ENCODE assay signal across 9 cellular contexts in genomic region chrX:130857207-130857606, GRCh38. TPM values are rescaled to one million over a fixed set of nuclear protein-coding genes. Genes with fewer than 3 reads are reported as not detected.
DNase-seq lines count a peak whose midpoint lies in the region; ATAC-seq and TF ChIP-seq lines count a peak whose summit lies in the region.
"Had no signal": no experiment of that assay in that cellular context is flagged by ENCODE, and none has a peak within 500 bp of the region (broad histone marks: within the 10 kb centered on the region; RNA-seq: fewer than 3 reads in every experiment).

No MANE protein-coding gene starts in this region.

- peak; percentile 97 to 98 for ATAC-seq in activated T-cell treated with anti-CD3 and anti-CD28 coated beads, Interleukin-2, amount 50 U/mL, for 72 hours (replicated peaks in 1 of 2)
- ATAC-seq in GM21447 (IDR thresholded peaks at IDR 0.05; ENCODE audit: unreplicated experiment), result peak; percentile 94
- ATAC-seq in HG03060 (IDR thresholded peaks at IDR 0.05; ENCODE audit: low read depth, unreplicated experiment), result peak; percentile 92
- ATAC-seq in stimulated activated effector memory CD8-positive, alpha-beta T cell treated with anti-CD3 and anti-CD28 coated beads, Interleukin-12 subunit alpha, Interleukin-12 subunit beta, amount 100 ng/mL, for 72 hours, result peak; percentile 89

- H3K27ac ChIP-seq in RWPE1, result no peak overlapping the region

- H3K27me3 Mint-ChIP-seq in activated T-cell treated with anti-CD3 and anti-CD28 coated beads, Interleukin-2, amount 50 U/mL, for 72 hours (ENCODE audit: low read depth), result peaks cover 7% of the 10 kb centered on the region
- H3K27me3 Mint-ChIP-seq in T-helper 2 cell treated with Interferon-gamma antibody and Interleukin-4, amounts not matched to agents 5 μg/mL and 100 μg/mL, for 36 hours (ENCODE audit: low read depth), result no peaks in the 10 kb centered on the region

- DNase-seq in activated T-cell treated with anti-CD3 and anti-CD28 coated beads, Interleukin-2, amount 50 U/mL, for 72 hours, result peak in 1 of 2 donors; percentile 19
- no peak for DNase-seq in activated T-cell treated with anti-CD3 and anti-CD28 coated beads, Interleukin-2, amount 50 U/mL, for 48 hours
- no peak for DNase-seq in stimulated activated effector memory CD8-positive, alpha-beta T cell treated with anti-CD3 and anti-CD28 coated beads, Interleukin-12 subunit alpha, Interleukin-12 subunit beta, amount 100 ng/mL, for 72 hours (ENCODE audit: low spot score in 2 of 2)
- DNase-seq in RWPE1 (ENCODE audit: low spot score) (no peak), DMS114 treated with DMSO at 0.1 percent for 48 hours (lab: John Stamatoyannopoulos, UW; ENCODE audit: unreplicated experiment) (no peak)
- DNase-seq in T-helper 2 cell treated with Interferon-gamma antibody and Interleukin-4, amounts not matched to agents 5 μg/mL and 100 μg/mL, for 36 hours (ENCODE audit: low spot score), result no peak
- DNase-seq: HFFc6 had no signal

- H3K9me3 Mint-ChIP-seq in activated T-cell treated with anti-CD3 and anti-CD28 coated beads, Interleukin-2, amount 50 U/mL, for 72 hours, result peaks cover 1 to 2% of the 10 kb centered on the region in 2 donors
- no peaks in the 10 kb centered on the region for H3K9me3 Mint-ChIP-seq in stimulated activated effector memory CD8-positive, alpha-beta T cell treated with anti-CD3 and anti-CD28 coated beads, Interleukin-12 subunit alpha, Interleukin-12 subunit beta, amount 100 ng/mL, for 72 hours
- H3K9me3 Mint-ChIP-seq in T-helper 2 cell treated with Interferon-gamma antibody and Interleukin-4, amounts not matched to agents 5 μg/mL and 100 μg/mL, for 36 hours, result peaks cover 4% of the 10 kb centered on the region
- H3K9me3 Mint-ChIP-seq: HFFc6 had no signal

- H3K36me3 Mint-ChIP-seq in activated T-cell treated with anti-CD3 and anti-CD28 coated beads, Interleukin-2, amount 50 U/mL, for 72 hours (ENCODE audit: insufficient read depth in 2 of 2), result peaks cover 0 to 1% of the 10 kb centered on the region in 2 donors
- H3K36me3 Mint-ChIP-seq in stimulated activated effector memory CD8-positive, alpha-beta T cell treated with anti-CD3 and anti-CD28 coated beads, Interleukin-12 subunit alpha, Interleukin-12 subunit beta, amount 100 ng/mL, for 72 hours, result peaks cover 6% of the 10 kb centered on the region
- peaks cover 2% of the 10 kb centered on the region for H3K36me3 Mint-ChIP-seq in T-helper 2 cell treated with Interferon-gamma antibody and Interleukin-4, amounts not matched to agents 5 μg/mL and 100 μg/mL, for 36 hours (ENCODE audit: low read depth)

- TF ChIP-seq CTCF in RWPE1 (conservative IDR thresholded peaks at IDR 0.05; ENCODE audit: low read depth), result no peak

- CTCF ChIA-PET in RWPE1 (lab: Yijun Ruan, JAX), result no interaction called here

- peak overlapping the region; percentile 7 to 49 for H3K4me3 Mint-ChIP-seq in activated T-cell treated with anti-CD3 and anti-CD28 coated beads, Interleukin-2, amount 50 U/mL, for 72 hours
- no peak overlapping the region for H3K4me3 Mint-ChIP-seq in stimulated activated effector memory CD8-positive, alpha-beta T cell treated with anti-CD3 and anti-CD28 coated beads, Interleukin-12 subunit alpha, Interleukin-12 subunit beta, amount 100 ng/mL, for 72 hours
- no peak overlapping the region for H3K4me3 Mint-ChIP-seq in T-helper 2 cell treated with Interferon-gamma antibody and Interleukin-4, amounts not matched to agents 5 μg/mL and 100 μg/mL, for 36 hours
- H3K4me3 Mint-ChIP-seq: HFFc6 had no signal

- POLR2A ChIA-PET in RWPE1 (lab: Yijun Ruan, JAX; ENCODE audit: low non-redundant PET), result no interaction called here

- peaks cover 10% of the 10 kb centered on the region for H3K4me1 Mint-ChIP-seq in activated T-cell treated with anti-CD3 and anti-CD28 coated beads, Interleukin-2, amount 50 U/mL, for 72 hours (ENCODE audit: low read depth)
- H3K4me1 Mint-ChIP-seq in stimulated activated effector memory CD8-positive, alpha-beta T cell treated with anti-CD3 and anti-CD28 coated beads, Interleukin-12 subunit alpha, Interleukin-12 subunit beta, amount 100 ng/mL, for 72 hours, result peaks cover 8% of the 10 kb centered on the region
- H3K4me1 Mint-ChIP-seq in T-helper 2 cell treated with Interferon-gamma antibody and Interleukin-4, amounts not matched to agents 5 μg/mL and 100 μg/mL, for 36 hours (ENCODE audit: low read depth), result peaks cover 7% of the 10 kb centered on the region

- H3K27ac Mint-ChIP-seq in activated T-cell treated with anti-CD3 and anti-CD28 coated beads, Interleukin-2, amount 50 U/mL, for 72 hours, result no peak overlapping the region
- no peak overlapping the region for H3K27ac Mint-ChIP-seq in stimulated activated effector memory CD8-positive, alpha-beta T cell treated with anti-CD3 and anti-CD28 coated beads, Interleukin-12 subunit alpha, Interleukin-12 subunit beta, amount 100 ng/mL, for 72 hours
- no peak overlapping the region for H3K27ac Mint-ChIP-seq in T-helper 2 cell treated with Interferon-gamma antibody and Interleukin-4, amounts not matched to agents 5 μg/mL and 100 μg/mL, for 36 hours
- H3K27ac Mint-ChIP-seq: HFFc6 had no signal

RNA-seq across cellular contexts. Expression of gene ENOX2, which starts 45.8 kb away (rescaled TPM):
- total RNA-seq in activated T-cell treated with anti-CD3 and anti-CD28 coated beads, Interleukin-2, amount 50 U/mL, for 72 hours, result 10 to 100 TPM; 16.3 to 20.5 TPM

Comparison
In these comparisons a context has a peak if more than half of its experiments do, and no peak if none do; other contexts are left out.
1. H3K4me3 Mint-ChIP-seq: peak in activated T-cell treated with anti-CD3 and anti-CD28 coated beads, Interleukin-2, amount 50 U/mL, for 72 hours (2 of 2); none in stimulated activated effector memory CD8-positive, alpha-beta T cell treated with anti-CD3 and anti-CD28 coated beads, Interleukin-12 subunit alpha, Interleukin-12 subunit beta, amount 100 ng/mL, for 72 hours (single experiment) and T-helper 2 cell treated with Interferon-gamma antibody and Interleukin-4, amounts not matched to agents 5 μg/mL and 100 μg/mL, for 36 hours (single experiment).
2. Peak in every context shown above with its lines, with median percentiles within 50 percentile points of each other: ATAC-seq.